19 cellular contexts compared by ENCODE assay signal in genomic region chr1:2969870-2970291, GRCh38. TPM values are rescaled to one million over a fixed set of nuclear protein-coding genes. Genes with fewer than 3 reads are reported as not detected.
DNase-seq lines count a peak whose midpoint lies in the region; ATAC-seq, FAIRE-seq and TF ChIP-seq lines count a peak whose summit lies in the region.
"Had no signal": no experiment of that assay in that cellular context is flagged by ENCODE, and none has a peak within 500 bp of the region (broad histone marks: within the 10 kb centered on the region; RNA-seq: fewer than 3 reads in every experiment).

No MANE protein-coding gene starts in this region.

- H4K20me1 ChIP-seq in HepG2 (ENCODE audit: insufficient read depth, low read length): no peaks in the 10 kb centered on the region

- DNase-seq in activated naive CD4-positive, alpha-beta T cell treated with anti-CD3 and anti-CD28 coated beads, Interleukin-2, amount 10 ng/mL, durations not matched to agents 7 days and 5 days: peak; percentile 15
- no peak for DNase-seq in activated naive CD4-positive, alpha-beta T cell treated with anti-CD3 and anti-CD28 coated beads, Interleukin-2, amount 50 U/mL, for 72 hours (ENCODE audit: low spot score in 2 of 2)
- DNase-seq in WERI-Rb-1: no peak
- DNase-seq in HepG2 (ENCODE audit: low spot score): no peak
- DNase-seq in stomach: no peak
- no peak for DNase-seq in left colon
- DNase-seq in epidermal melanocyte (ENCODE audit: insufficient read length, low spot score): no peak
- DNase-seq: Caco-2, DMS53, MG63, NCI-H1105, NCI-H187 treated with DMSO at 0.1 percent for 48 hours, NCI-H2171, NCI-H82 had no signal

- H3K27ac ChIP-seq in WERI-Rb-1: no peak overlapping the region; the same call in 1 of the 2 replicates
- H3K27ac ChIP-seq in HepG2 (ENCODE audit: extremely low read length, insufficient read depth, low read length): no peak overlapping the region
- peak overlapping the region in 3 of 5 donors; percentile 25 to 82 (median 50) for H3K27ac ChIP-seq in stomach
- H3K27ac ChIP-seq: C4-2B had no signal

- H3K4me1 Mint-ChIP-seq in activated naive CD4-positive, alpha-beta T cell treated with anti-CD3 and anti-CD28 coated beads, Interleukin-2, amount 10 ng/mL, durations not matched to agents 7 days and 5 days: peaks cover 7% of the 10 kb centered on the region

- TF ChIP-seq RAD21 in HepG2 (CRISPR knock-in tag; IDR thresholded peaks at IDR 0.05): no peak

- intact Hi-C loops in HepG2 (cut with micrococcal nuclease; ENCODE audit: unreplicated experiment): no loop called here
- intact Hi-C loops in stomach (cut with DNase I; ENCODE audit: low total_unique reads): no loop called here
- intact Hi-C loops in left colon (cut with DNase I, micrococcal nuclease): no loop called here

- no peaks in the 10 kb centered on the region for H3K9me3 Mint-ChIP-seq in activated naive CD4-positive, alpha-beta T cell treated with anti-CD3 and anti-CD28 coated beads, Interleukin-2, amount 10 ng/mL, durations not matched to agents 7 days and 5 days
- H3K9me3 Mint-ChIP-seq in activated naive CD4-positive, alpha-beta T cell treated with anti-CD3 and anti-CD28 coated beads, Interleukin-2, amount 50 U/mL, for 72 hours: no peaks in the 10 kb centered on the region

- TF ChIP-seq EP300 in HepG2 (IDR thresholded peaks at IDR 0.05; ENCODE audit: low read depth in 2 of 2, low read length in 2 of 2) (no peak), HepG2 (CRISPR knock-in tag; IDR thresholded peaks at IDR 0.05; ENCODE audit: borderline replicate concordance) (no peak), stomach (IDR thresholded peaks at IDR 0.05) (no peak)

- H3K4me3 ChIP-seq in WERI-Rb-1 (ENCODE audit: low read depth, low read length) (peak overlapping the region; percentile 7; the same call in 1 of the 2 replicates), HepG2 (replicated peaks in 1 of 3; ENCODE audit: insufficient read depth in 1 of 3, low read depth in 2 of 3, low read length in 3 of 3) (no peak overlapping the region), stomach (no peak overlapping the region)
- H3K4me3 ChIP-seq: MG63 had no signal

- no peak overlapping the region for H3K9ac ChIP-seq in HepG2 (ENCODE audit: insufficient read depth, low read depth, low read length)

- no TSS peak for BruUV-seq in HepG2 (replicated peaks; lab: Mats Ljungman, UMichigan)

- peaks cover 23% of the 10 kb centered on the region for H3K4me1 ChIP-seq in HepG2 (ENCODE audit: insufficient read depth, low read length)
- peaks cover 0 to 23% (median 14%) of the 10 kb centered on the region in 4 donors for H3K4me1 ChIP-seq in stomach
- H3K4me1 ChIP-seq: Caco-2 had no signal

- no peak for FAIRE-seq in HepG2 (lab: Jason Lieb, UNC)

- ATAC-seq in activated naive CD4-positive, alpha-beta T cell treated with anti-CD3 and anti-CD28 coated beads, Interleukin-2, amount 50 U/mL, for 72 hours: no peak
- ATAC-seq in HepG2 (no peak), left colon (no peak), HG02763 (IDR thresholded peaks at IDR 0.05; ENCODE audit: unreplicated experiment) (no peak)

- H3K9me3 ChIP-seq in WERI-Rb-1 (ENCODE audit: severe bottlenecking): no peaks in the 10 kb centered on the region
- no peaks in the 10 kb centered on the region for H3K9me3 ChIP-seq in HepG2 (ENCODE audit: low read length)
- H3K9me3 ChIP-seq in stomach: no peaks in the 10 kb centered on the region
- H3K9me3 ChIP-seq: Caco-2, MG63 had no signal

- no peak overlapping the region for H3K4me3 Mint-ChIP-seq in activated naive CD4-positive, alpha-beta T cell treated with anti-CD3 and anti-CD28 coated beads, Interleukin-2, amount 10 ng/mL, durations not matched to agents 7 days and 5 days

- no peak overlapping the region for H2AFZ ChIP-seq in HepG2 (ENCODE audit: low read length)

- H3K27me3 ChIP-seq in WERI-Rb-1 (ENCODE audit: insufficient read depth, low read depth, severe bottlenecking) (no peaks in the 10 kb centered on the region), HepG2 (ENCODE audit: control insufficient read depth in 1 of 2, insufficient read depth in 2 of 2, low read length in 2 of 2) (peaks cover 13 to 55% of the 10 kb centered on the region in 2 experiments), stomach (peaks cover 0 to 83% (median 0%) of the 10 kb centered on the region in 3 donors)
- H3K27me3 ChIP-seq: MG63 had no signal

- no peaks in the 10 kb centered on the region for H3K79me2 ChIP-seq in HepG2 (ENCODE audit: insufficient read depth, low read length)

- in situ Hi-C loops in HepG2 (cut with HindIII; ENCODE audit: extremely low pct_ligation_motif_present, low pct_unique_long_range_greater_than_20kb): no loop called here

- POLR2A ChIA-PET in HepG2 (lab: Yijun Ruan, JAX): no interaction called here

- H3K27ac Mint-ChIP-seq in activated naive CD4-positive, alpha-beta T cell treated with anti-CD3 and anti-CD28 coated beads, Interleukin-2, amount 10 ng/mL, durations not matched to agents 7 days and 5 days: no peak overlapping the region
- H3K27ac Mint-ChIP-seq in activated naive CD4-positive, alpha-beta T cell treated with anti-CD3 and anti-CD28 coated beads, Interleukin-2, amount 50 U/mL, for 72 hours: no peak overlapping the region

- 58% methylated on average over 12 of the region's 22 CpGs for WGBS in HepG2 (ENCODE audit: low lambda C conversion rate)
- 62 to 76% (median 72%) methylated on average over 17 to 22 of the region's 22 CpGs for WGBS in stomach, 5 donors

- CTCF ChIA-PET in activated naive CD4-positive, alpha-beta T cell treated with anti-CD3 and anti-CD28 coated beads, Interleukin-2, amount 10 ng/mL, durations not matched to agents 7 days and 5 days (lab: Charles Lee): no interaction called here
- CTCF ChIA-PET in HepG2 (lab: Yijun Ruan, JAX; ENCODE audit: low intra/inter-chr PET ratio, low total read pairs): no interaction called here

- peaks cover 27% of the 10 kb centered on the region for H3K27me3 Mint-ChIP-seq in activated naive CD4-positive, alpha-beta T cell treated with anti-CD3 and anti-CD28 coated beads, Interleukin-2, amount 10 ng/mL, durations not matched to agents 7 days and 5 days

- no peak for TF ChIP-seq CTCF in WERI-Rb-1 (IDR thresholded peaks at IDR 0.05; ENCODE audit: low read depth, low read length)
- no peak for TF ChIP-seq CTCF in HepG2 (CRISPR knock-in tag; IDR thresholded peaks at IDR 0.05)
- no peak for TF ChIP-seq CTCF in stomach (IDR thresholded peaks at IDR 0.05)

- no peaks in the 10 kb centered on the region for H3K36me3 Mint-ChIP-seq in activated naive CD4-positive, alpha-beta T cell treated with anti-CD3 and anti-CD28 coated beads, Interleukin-2, amount 10 ng/mL, durations not matched to agents 7 days and 5 days
- H3K36me3 Mint-ChIP-seq in activated naive CD4-positive, alpha-beta T cell treated with anti-CD3 and anti-CD28 coated beads, Interleukin-2, amount 50 U/mL, for 72 hours: no peaks in the 10 kb centered on the region

- H3K36me3 ChIP-seq in WERI-Rb-1: no peaks in the 10 kb centered on the region
- no peaks in the 10 kb centered on the region for H3K36me3 ChIP-seq in HepG2 (replicated peaks in 1 of 2; ENCODE audit: control insufficient read depth in 1 of 2, insufficient read depth in 2 of 2, low read length in 2 of 2)
- H3K36me3 ChIP-seq in stomach: no peaks in the 10 kb centered on the region
- H3K36me3 ChIP-seq: MG63 had no signal

- no peak overlapping the region for H3K4me2 ChIP-seq in HepG2 (ENCODE audit: low read depth, low read length)

- TF ChIP-seq POLR2A in HepG2 (IDR thresholded peaks at IDR 0.05; ENCODE audit: insufficient read depth in 1 of 2, low read depth in 2 of 2, low read length in 2 of 2) (no peak), stomach (IDR thresholded peaks at IDR 0.05) (no peak)

TF ChIP-seq in HepG2, 621 proteins besides CTCF, POLR2A, EP300 and RAD21:
- TF ChIP-seq ZNF784 (CRISPR knock-in tag; IDR thresholded peaks at IDR 0.05; ENCODE audit: borderline replicate concordance) (no peak), HNRNPLL (IDR thresholded peaks at IDR 0.05; ENCODE audit: low read depth, low read length, poor library complexity, severe bottlenecking) (peak; percentile 5)

RNA-seq across cellular contexts. Expression of gene ACTRT2, which starts 51.4 kb away (rescaled TPM):
- total RNA-seq in activated naive CD4-positive, alpha-beta T cell treated with anti-CD3 and anti-CD28 coated beads, Interleukin-2, amount 50 U/mL, for 72 hours: not detected
- not detected in 2 replicates for total RNA-seq in HepG2 (2016; rRNA removed; fragmentation: Illumina TruSeq; extraction: Trizol)
- total RNA-seq in HepG2 (2016; cell fraction: cytosol; rRNA removed; fragmentation: Illumina TruSeq; extraction: Trizol; ENCODE audit: low read depth): not detected in 2 replicates
- total RNA-seq in HepG2 (2016; cell fraction: insoluble cytoplasmic fraction; rRNA removed; fragmentation: Illumina TruSeq; extraction: Trizol): not detected in 2 replicates
- total RNA-seq in HepG2 (2016; cell fraction: membrane; rRNA removed; fragmentation: Illumina TruSeq; extraction: Trizol): not detected in 2 replicates
- not detected in 2 replicates for total RNA-seq in HepG2 (2016; cell fraction: nucleus; rRNA removed; fragmentation: Illumina TruSeq; extraction: Trizol)
- polyA plus RNA-seq in HepG2 (2011; rRNA removed): not detected in 2 replicates
- polyA plus RNA-seq in HepG2 (2011; cell fraction: cytosol; rRNA removed): not detected in 2 replicates
- not detected in 2 replicates for polyA plus RNA-seq in HepG2 (2011; cell fraction: nucleus; rRNA removed)
- polyA plus RNA-seq in HepG2 (2012): not detected in 2 replicates
- polyA plus RNA-seq in HepG2 (2016; cell fraction: cytosol; fragmentation: Illumina TruSeq; extraction: Trizol; ENCODE audit: low read depth): not detected in 2 replicates
- polyA plus RNA-seq in HepG2 (2016; cell fraction: insoluble cytoplasmic fraction; fragmentation: Illumina TruSeq; extraction: Trizol; ENCODE audit: low read depth): not detected in 2 replicates
- polyA plus RNA-seq in HepG2 (2016; cell fraction: membrane; fragmentation: Illumina TruSeq; extraction: Trizol; ENCODE audit: low read depth): not detected in 2 replicates
- not detected in 2 replicates for polyA plus RNA-seq in HepG2 (2016; cell fraction: nucleus; fragmentation: Illumina TruSeq; extraction: Trizol; ENCODE audit: insufficient read depth, low read depth)
- polyA minus RNA-seq in HepG2 (2011; rRNA and poly(A)+ RNA removed; ENCODE audit: low replicate concordance): not detected in 2 replicates
- polyA minus RNA-seq in HepG2 (2011; cell fraction: cytosol; rRNA and poly(A)+ RNA removed): not detected in 2 replicates
- polyA minus RNA-seq in HepG2 (2011; cell fraction: nucleus; rRNA and poly(A)+ RNA removed): not detected in 2 replicates
- total RNA-seq in stomach: not detected
- polyA plus RNA-seq in stomach: not detected
- total RNA-seq in left colon: not detected
- total RNA-seq: A172, Caco-2, H4, NCI-H460 had no signal

Comparison
In these comparisons a context has a peak if more than half of its experiments do, and no peak if none do; other contexts are left out.
1. H3K27ac ChIP-seq: peak in stomach (3 of 5); none in WERI-Rb-1 (single experiment) and HepG2 (single experiment).